In the genomic region with DNA sequence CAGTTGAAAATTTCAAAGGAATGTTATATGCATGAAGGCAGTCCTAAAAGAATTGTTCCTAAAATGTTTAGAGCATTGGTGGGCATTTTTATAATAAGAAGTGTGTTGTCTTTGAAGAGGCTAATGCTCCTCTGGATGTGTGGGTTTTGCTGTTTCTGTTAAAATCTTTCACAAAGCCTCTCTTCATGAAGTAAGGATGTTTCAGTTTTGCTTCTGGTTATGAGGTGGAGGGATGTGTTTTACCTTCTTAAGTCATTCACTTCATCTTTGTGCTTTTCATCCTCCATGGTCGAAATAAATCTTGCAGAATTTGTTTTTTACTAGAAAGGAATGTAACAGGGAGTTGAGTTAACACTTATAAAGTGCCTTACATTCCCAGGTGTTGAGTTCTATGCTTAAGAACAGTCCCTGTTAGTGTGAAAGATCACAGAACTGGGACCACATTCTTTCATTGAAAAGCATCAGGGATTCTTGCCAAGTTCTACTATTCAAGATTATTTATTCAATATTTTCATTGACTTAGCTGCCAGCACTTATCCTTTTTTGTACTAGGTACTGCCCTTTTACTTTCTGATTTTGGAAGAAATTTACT, we compare ENCODE assay signal across 16 cellular contexts. TPM values are rescaled to one million over a fixed set of nuclear protein-coding genes. Genes with fewer than 3 reads are reported as not detected.
DNase-seq lines count a peak whose midpoint lies in the region; ATAC-seq and TF ChIP-seq lines count a peak whose summit lies in the region.
"Had no signal": no experiment of that assay in that cellular context is flagged by ENCODE, and none has a peak within 500 bp of the region (broad histone marks: within the 10 kb centered on the region; RNA-seq: fewer than 3 reads in every experiment).

No MANE protein-coding gene starts in this region.

- peaks cover 9 to 42% of the 10 kb centered on the region in 2 donors for H3K27me3 Mint-ChIP-seq in CD8-positive, alpha-beta memory T cell
- H3K27me3 Mint-ChIP-seq: stimulated activated memory B cell treated with anti-CD40 and anti-IgM and Interleukin-4, amounts not matched to agents 10 μg/mL and 1 μg/mL and 100 μg/mL, for 72 hours had no signal

- TF ChIP-seq POLR2A in esophagus muscularis mucosa (IDR thresholded peaks at IDR 0.05; ENCODE audit: low read depth) = no peak

- CTCF ChIA-PET in CD8-positive, alpha-beta memory T cell (lab: Charles Lee) = no interaction called here

- H3K4me3 ChIP-seq in esophagus muscularis mucosa = no peak overlapping the region
- no peak overlapping the region for H3K4me3 ChIP-seq in CD8-positive, alpha-beta memory T cell (ENCODE audit: low read length)
- H3K4me3 ChIP-seq: adrenal gland, heart left ventricle had no signal

- H3K36me3 ChIP-seq in esophagus muscularis mucosa = no peaks in the 10 kb centered on the region
- H3K36me3 ChIP-seq in CD8-positive, alpha-beta memory T cell (ENCODE audit: insufficient read depth, low read length) = no peaks in the 10 kb centered on the region
- H3K36me3 ChIP-seq: adrenal gland, heart left ventricle had no signal

- H3K4me1 ChIP-seq in esophagus muscularis mucosa = no peaks in the 10 kb centered on the region
- H3K4me1 ChIP-seq in CD8-positive, alpha-beta memory T cell (ENCODE audit: insufficient read depth, low read length) = no peaks in the 10 kb centered on the region
- H3K4me1 ChIP-seq: adrenal gland had no signal

- no peak for TF ChIP-seq CTCF in esophagus muscularis mucosa (IDR thresholded peaks at IDR 0.05)

- peak; percentile 47 for DNase-seq in kidney tubule cell (ENCODE audit: low spot score)
- no peak for DNase-seq in esophagus muscularis mucosa (ENCODE audit: extremely low spot score)
- DNase-seq in mucosa of gallbladder (ENCODE audit: low spot score) = no peak
- DNase-seq in CD8-positive, alpha-beta memory T cell = no peak
- DNase-seq: adrenal gland; CD4-positive, CD25-positive, alpha-beta regulatory T cell; GF-D8; heart left ventricle; NCI-H2227 treated with DMSO at 0.1 percent for 48 hours; stimulated activated CD4-positive, alpha-beta T cell treated with anti-CD3 and anti-CD28 coated beads, Interleukin-1b, Interleukin-23, amount 100 ng/mL, for 48 hours; T1000 had no signal

- H3K27me3 ChIP-seq in esophagus muscularis mucosa = no peaks in the 10 kb centered on the region
- no peaks in the 10 kb centered on the region for H3K27me3 ChIP-seq in CD8-positive, alpha-beta memory T cell (ENCODE audit: insufficient read depth, low read length, poor library complexity, severe bottlenecking)
- H3K27me3 ChIP-seq: adrenal gland, heart left ventricle had no signal

- POLR2A ChIA-PET in CD8-positive, alpha-beta memory T cell (lab: Charles Lee) = no interaction called here

- 23% methylated on average over 1 of the region's 1 CpG for WGBS in esophagus muscularis mucosa

- H3K4me3 Mint-ChIP-seq in CD8-positive, alpha-beta memory T cell = no peak overlapping the region
- H3K4me3 Mint-ChIP-seq: CD4-positive, CD25-positive, alpha-beta regulatory T cell; stimulated activated memory B cell treated with anti-CD40 and anti-IgM and Interleukin-4, amounts not matched to agents 10 μg/mL and 1 μg/mL and 100 μg/mL, for 72 hours had no signal

- H3K27ac Mint-ChIP-seq in CD8-positive, alpha-beta memory T cell = no peak overlapping the region
- H3K27ac Mint-ChIP-seq: CD4-positive, CD25-positive, alpha-beta regulatory T cell; stimulated activated memory B cell treated with anti-CD40 and anti-IgM and Interleukin-4, amounts not matched to agents 10 μg/mL and 1 μg/mL and 100 μg/mL, for 72 hours had no signal

- TF ChIP-seq EP300 in esophagus muscularis mucosa (IDR thresholded peaks at IDR 0.05) = no peak

- no peaks in the 10 kb centered on the region for H3K4me1 Mint-ChIP-seq in CD8-positive, alpha-beta memory T cell
- H3K4me1 Mint-ChIP-seq: stimulated activated memory B cell treated with anti-CD40 and anti-IgM and Interleukin-4, amounts not matched to agents 10 μg/mL and 1 μg/mL and 100 μg/mL, for 72 hours had no signal

- intact Hi-C loops in esophagus muscularis mucosa (cut with DNase I) = no loop called here

- H3K27ac ChIP-seq in esophagus muscularis mucosa (replicated peaks in 1 of 4) = no peak overlapping the region
- H3K27ac ChIP-seq in CD8-positive, alpha-beta memory T cell (ENCODE audit: low read depth, low read length) = no peak overlapping the region
- H3K27ac ChIP-seq: adrenal gland, heart left ventricle had no signal

- no peaks in the 10 kb centered on the region for H3K9me3 Mint-ChIP-seq in CD8-positive, alpha-beta memory T cell

- ATAC-seq in GM18868 (IDR thresholded peaks at IDR 0.05; ENCODE audit: unreplicated experiment) (peak; percentile 82), GM21529 (IDR thresholded peaks at IDR 0.05; ENCODE audit: unreplicated experiment) (peak; percentile 92), HG03460 (IDR thresholded peaks at IDR 0.05; ENCODE audit: unreplicated experiment) (peak; percentile 83), HG03135 (IDR thresholded peaks at IDR 0.05; ENCODE audit: unreplicated experiment) (no peak)
- ATAC-seq: heart left ventricle; stimulated activated memory B cell treated with anti-CD40 and anti-IgM and Interleukin-4, amounts not matched to agents 10 μg/mL and 1 μg/mL and 100 μg/mL, for 72 hours had no signal

- H3K9me3 ChIP-seq in esophagus muscularis mucosa = no peaks in the 10 kb centered on the region
- no peaks in the 10 kb centered on the region for H3K9me3 ChIP-seq in CD8-positive, alpha-beta memory T cell (ENCODE audit: low read length)
- H3K9me3 ChIP-seq: adrenal gland had no signal

- H3K36me3 Mint-ChIP-seq in CD8-positive, alpha-beta memory T cell = no peaks in the 10 kb centered on the region
- H3K36me3 Mint-ChIP-seq: CD4-positive, CD25-positive, alpha-beta regulatory T cell; stimulated activated memory B cell treated with anti-CD40 and anti-IgM and Interleukin-4, amounts not matched to agents 10 μg/mL and 1 μg/mL and 100 μg/mL, for 72 hours had no signal

RNA-seq across cellular contexts. Expression of a gene that starts 21.1 kb away (rescaled TPM):
- total RNA-seq in esophagus muscularis mucosa (1 to 10 TPM in 3 of 4 donors, under 1 TPM in 1; 0.83 to 6.2 (median 2.2) TPM), mucosa of gallbladder (17.7 TPM)
- under 1 TPM; 0.09 to 0.15 TPM for total RNA-seq in CD8-positive, alpha-beta memory T cell
- not detected for polyA plus RNA-seq in CD8-positive, alpha-beta memory T cell
